Comparison of ENCODE assay signal across 10 cellular contexts in genomic region chr6:105892577-105893262, GRCh38.
A peak's percentile ranks its signal among the peaks of the same experiment; 100 is the strongest.
DNase-seq lines count a peak whose midpoint lies in the region; ATAC-seq lines count a peak whose summit lies in the region.
"Had no signal": no experiment of that assay in that cellular context is flagged by ENCODE, and none has a peak within 500 bp of the region (broad histone marks: within the 10 kb centered on the region; RNA-seq: fewer than 3 reads in every experiment).

No MANE protein-coding gene starts in this region.

- ATAC-seq in GM18499 (IDR thresholded peaks at IDR 0.05; ENCODE audit: insufficient read depth, unreplicated experiment) (peak; percentile 77), GM21528 (IDR thresholded peaks at IDR 0.05; ENCODE audit: low FRiP score, unreplicated experiment) (peak; percentile 91), HG03571 (IDR thresholded peaks at IDR 0.05; ENCODE audit: unreplicated experiment) (peak; percentile 88)

- H3K4me1 Mint-ChIP-seq in dendritic cell treated with granulocyte-macrophage colony-stimulating factor and Interleukin-4, amounts not matched to agents 40 ng/mL and 50 ng/mL, for 4 days (ENCODE audit: low read depth) = peaks cover 57% of the 10 kb centered on the region
- H3K4me1 Mint-ChIP-seq: activated naive CD4-positive, alpha-beta T cell treated with anti-CD3 and anti-CD28 coated beads, Interleukin-2, amount 50 U/mL, for 24 hours had no signal

- no peaks in the 10 kb centered on the region for H3K36me3 Mint-ChIP-seq in dendritic cell treated with granulocyte-macrophage colony-stimulating factor and Interleukin-4, amounts not matched to agents 40 ng/mL and 50 ng/mL, for 4 days (ENCODE audit: low read depth)
- H3K36me3 Mint-ChIP-seq: activated naive CD4-positive, alpha-beta T cell treated with anti-CD3 and anti-CD28 coated beads, Interleukin-2, amount 50 U/mL, for 24 hours had no signal

- peak overlapping the region; percentile 79 for H3K27ac Mint-ChIP-seq in dendritic cell treated with granulocyte-macrophage colony-stimulating factor and Interleukin-4, amounts not matched to agents 40 ng/mL and 50 ng/mL, for 4 days
- H3K27ac Mint-ChIP-seq: activated naive CD4-positive, alpha-beta T cell treated with anti-CD3 and anti-CD28 coated beads, Interleukin-2, amount 50 U/mL, for 24 hours had no signal

- no peaks in the 10 kb centered on the region for H3K27me3 Mint-ChIP-seq in dendritic cell treated with granulocyte-macrophage colony-stimulating factor and Interleukin-4, amounts not matched to agents 40 ng/mL and 50 ng/mL, for 4 days
- H3K27me3 Mint-ChIP-seq: activated naive CD4-positive, alpha-beta T cell treated with anti-CD3 and anti-CD28 coated beads, Interleukin-2, amount 50 U/mL, for 24 hours had no signal

- H3K4me3 Mint-ChIP-seq in dendritic cell treated with granulocyte-macrophage colony-stimulating factor and Interleukin-4, amounts not matched to agents 40 ng/mL and 50 ng/mL, for 4 days = no peak overlapping the region
- H3K4me3 Mint-ChIP-seq: activated naive CD4-positive, alpha-beta T cell treated with anti-CD3 and anti-CD28 coated beads, Interleukin-2, amount 50 U/mL, for 24 hours had no signal

- peaks cover 9% of the 10 kb centered on the region for H3K9me3 Mint-ChIP-seq in dendritic cell treated with granulocyte-macrophage colony-stimulating factor and Interleukin-4, amounts not matched to agents 40 ng/mL and 50 ng/mL, for 4 days
- H3K9me3 Mint-ChIP-seq: activated naive CD4-positive, alpha-beta T cell treated with anti-CD3 and anti-CD28 coated beads, Interleukin-2, amount 50 U/mL, for 24 hours had no signal

- intact Hi-C loops in dendritic cell treated with granulocyte-macrophage colony-stimulating factor and Interleukin-4, amounts not matched to agents 40 ng/mL and 50 ng/mL, for 4 days (cut with micrococcal nuclease) = no loop called here

- no peak for DNase-seq in globus pallidus (ENCODE audit: low spot score)
- no peak for DNase-seq in NCI-H1694 (lab: John Stamatoyannopoulos, UW)
- no peak for DNase-seq in NCI-H1417 (lab: John Stamatoyannopoulos, UW)
- no peak for DNase-seq in hippocampal formation (lab: John Stamatoyannopoulos, UW)
- DNase-seq: lower lobe of right lung had no signal
